ENCODE assay signal across 1 cellular context in the genomic region with DNA sequence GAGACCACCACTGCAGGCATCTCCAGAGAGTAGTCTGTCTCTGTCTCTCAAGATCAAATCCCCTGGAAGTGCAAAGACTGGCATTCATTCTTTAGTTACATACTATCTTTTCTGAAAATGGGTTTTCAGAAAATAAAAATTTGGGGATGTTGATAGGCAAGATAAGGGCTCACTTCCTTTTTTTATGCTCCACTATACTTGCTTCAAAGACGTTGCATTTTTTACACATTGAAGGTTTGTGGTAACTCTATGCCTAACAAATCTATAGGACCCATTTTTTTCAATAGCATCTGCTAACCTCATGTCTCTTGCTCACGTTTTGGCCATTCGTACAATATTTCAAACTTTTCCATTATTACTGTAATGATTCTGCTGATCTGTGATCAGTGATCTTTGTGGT.
TF ChIP-seq lines count a peak whose summit lies in the region.

No MANE protein-coding gene starts in this region.

TF ChIP-seq in GM12878, 131 proteins besides CTCF, POLR2A, EP300 and RAD21:
- TF ChIP-seq CEBPB (IDR thresholded peaks at IDR 0.05; ENCODE audit: borderline replicate concordance in 1 of 2, low read depth in 2 of 2, low read length in 2 of 2) (no peak), ZZZ3 (IDR thresholded peaks at IDR 0.05; ENCODE audit: control insufficient read depth, insufficient read length, low read depth) (no peak), BHLHE40 (IDR thresholded peaks at IDR 0.05; ENCODE audit: borderline replicate concordance in 1 of 2, low read depth in 2 of 2, low read length in 1 of 2) (peak in 1 of 2 experiments; percentile 65; a peak in 2 of 4 replicates), SPI1 (IDR thresholded peaks at IDR 0.05; ENCODE audit: borderline replicate concordance, insufficient read depth, low read depth, low read length) (peak; percentile 60)
